In the genomic region with DNA sequence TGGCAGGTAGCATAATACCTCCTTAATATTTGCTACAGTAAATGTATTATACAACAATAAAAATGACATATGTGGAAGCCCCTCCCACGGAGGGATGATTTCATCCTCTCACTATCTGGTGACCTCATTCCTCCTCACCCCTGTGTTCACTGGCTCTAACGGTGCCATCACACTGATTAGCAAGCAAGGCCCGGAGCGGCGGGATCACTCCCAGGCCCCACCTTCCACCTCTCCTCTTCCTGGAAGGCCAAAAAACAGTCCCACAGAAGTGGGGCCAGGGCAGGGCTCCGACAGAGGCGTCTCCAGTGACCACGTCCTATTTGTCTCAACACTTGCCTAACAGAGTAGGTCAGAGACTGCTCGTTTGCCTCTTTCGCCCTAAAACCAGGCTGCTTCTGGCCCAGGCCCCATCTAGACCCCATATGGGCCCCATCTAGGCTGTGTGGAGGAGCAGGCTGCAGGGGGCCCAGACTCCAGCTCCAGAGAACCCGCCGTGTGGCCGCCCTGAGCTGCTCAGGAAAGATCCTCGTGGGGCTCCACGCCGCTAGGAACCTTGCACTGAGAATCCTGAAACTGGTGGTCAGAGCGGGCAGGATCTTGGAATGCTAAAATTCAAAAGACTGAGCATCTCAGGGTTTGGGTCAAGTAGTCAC, we compare ENCODE assay signal across 1 cellular context.
TF ChIP-seq lines count a peak whose summit lies in the region.

No MANE protein-coding gene starts in this region.

TF ChIP-seq in K562, 482 proteins besides CTCF, POLR2A, EP300 and RAD21 (continued from another document and continues in another):
- TF ChIP-seq, protein P1, sequence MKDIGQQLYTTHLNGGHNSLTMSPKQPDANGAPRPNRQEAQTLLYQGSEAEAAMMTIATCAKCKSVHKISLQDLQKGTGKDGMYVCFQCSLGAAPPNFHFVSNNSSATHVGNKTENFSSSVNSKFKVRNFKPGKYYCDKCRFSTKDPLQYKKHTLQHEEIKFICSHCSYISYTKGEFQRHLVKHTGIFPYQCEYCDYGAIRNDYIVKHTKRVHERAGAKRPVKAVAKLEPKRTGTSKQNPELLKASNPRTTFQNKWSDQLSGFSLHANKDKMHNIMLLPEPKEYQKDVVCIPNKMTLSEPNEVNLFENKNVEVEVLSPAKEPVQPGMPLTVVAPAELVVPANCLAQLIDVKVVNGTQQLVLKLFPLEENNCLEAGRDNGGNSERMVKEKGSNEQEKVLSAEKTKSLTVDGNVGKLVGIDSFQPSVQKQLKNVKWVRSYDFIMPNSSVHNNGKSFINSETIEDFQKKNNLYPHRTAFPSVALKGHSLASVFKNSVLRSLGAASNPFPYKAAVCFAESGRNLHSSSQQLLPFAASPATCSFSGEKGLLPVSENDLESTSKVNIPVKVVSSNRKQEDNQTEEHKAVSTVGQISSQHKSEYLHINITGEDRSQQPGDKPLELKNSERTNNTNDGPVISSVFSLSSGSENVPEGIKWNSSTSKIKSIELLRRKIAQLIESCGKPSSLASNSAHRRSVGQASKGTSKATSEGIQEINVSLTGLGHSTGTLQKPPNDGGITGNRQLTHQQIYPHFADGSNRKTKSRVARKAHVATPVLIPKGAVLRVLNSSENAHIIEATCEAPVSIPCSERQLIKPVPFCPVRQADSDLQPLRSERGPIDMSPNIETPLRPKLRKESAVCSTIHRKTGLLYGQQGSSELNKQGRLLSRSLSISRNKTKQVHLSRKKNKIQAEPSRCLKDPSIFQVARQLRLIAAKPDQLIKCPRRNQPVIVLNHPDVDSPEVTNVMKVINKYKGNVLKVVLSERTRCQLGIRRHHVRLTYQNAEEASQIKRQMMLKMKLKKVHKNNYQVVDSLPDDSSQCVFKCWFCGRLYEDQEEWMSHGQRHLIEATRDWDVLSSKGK (CRISPR knock-in tag; IDR thresholded peaks at IDR 0.05): no peak
- TF ChIP-seq, protein P2, sequence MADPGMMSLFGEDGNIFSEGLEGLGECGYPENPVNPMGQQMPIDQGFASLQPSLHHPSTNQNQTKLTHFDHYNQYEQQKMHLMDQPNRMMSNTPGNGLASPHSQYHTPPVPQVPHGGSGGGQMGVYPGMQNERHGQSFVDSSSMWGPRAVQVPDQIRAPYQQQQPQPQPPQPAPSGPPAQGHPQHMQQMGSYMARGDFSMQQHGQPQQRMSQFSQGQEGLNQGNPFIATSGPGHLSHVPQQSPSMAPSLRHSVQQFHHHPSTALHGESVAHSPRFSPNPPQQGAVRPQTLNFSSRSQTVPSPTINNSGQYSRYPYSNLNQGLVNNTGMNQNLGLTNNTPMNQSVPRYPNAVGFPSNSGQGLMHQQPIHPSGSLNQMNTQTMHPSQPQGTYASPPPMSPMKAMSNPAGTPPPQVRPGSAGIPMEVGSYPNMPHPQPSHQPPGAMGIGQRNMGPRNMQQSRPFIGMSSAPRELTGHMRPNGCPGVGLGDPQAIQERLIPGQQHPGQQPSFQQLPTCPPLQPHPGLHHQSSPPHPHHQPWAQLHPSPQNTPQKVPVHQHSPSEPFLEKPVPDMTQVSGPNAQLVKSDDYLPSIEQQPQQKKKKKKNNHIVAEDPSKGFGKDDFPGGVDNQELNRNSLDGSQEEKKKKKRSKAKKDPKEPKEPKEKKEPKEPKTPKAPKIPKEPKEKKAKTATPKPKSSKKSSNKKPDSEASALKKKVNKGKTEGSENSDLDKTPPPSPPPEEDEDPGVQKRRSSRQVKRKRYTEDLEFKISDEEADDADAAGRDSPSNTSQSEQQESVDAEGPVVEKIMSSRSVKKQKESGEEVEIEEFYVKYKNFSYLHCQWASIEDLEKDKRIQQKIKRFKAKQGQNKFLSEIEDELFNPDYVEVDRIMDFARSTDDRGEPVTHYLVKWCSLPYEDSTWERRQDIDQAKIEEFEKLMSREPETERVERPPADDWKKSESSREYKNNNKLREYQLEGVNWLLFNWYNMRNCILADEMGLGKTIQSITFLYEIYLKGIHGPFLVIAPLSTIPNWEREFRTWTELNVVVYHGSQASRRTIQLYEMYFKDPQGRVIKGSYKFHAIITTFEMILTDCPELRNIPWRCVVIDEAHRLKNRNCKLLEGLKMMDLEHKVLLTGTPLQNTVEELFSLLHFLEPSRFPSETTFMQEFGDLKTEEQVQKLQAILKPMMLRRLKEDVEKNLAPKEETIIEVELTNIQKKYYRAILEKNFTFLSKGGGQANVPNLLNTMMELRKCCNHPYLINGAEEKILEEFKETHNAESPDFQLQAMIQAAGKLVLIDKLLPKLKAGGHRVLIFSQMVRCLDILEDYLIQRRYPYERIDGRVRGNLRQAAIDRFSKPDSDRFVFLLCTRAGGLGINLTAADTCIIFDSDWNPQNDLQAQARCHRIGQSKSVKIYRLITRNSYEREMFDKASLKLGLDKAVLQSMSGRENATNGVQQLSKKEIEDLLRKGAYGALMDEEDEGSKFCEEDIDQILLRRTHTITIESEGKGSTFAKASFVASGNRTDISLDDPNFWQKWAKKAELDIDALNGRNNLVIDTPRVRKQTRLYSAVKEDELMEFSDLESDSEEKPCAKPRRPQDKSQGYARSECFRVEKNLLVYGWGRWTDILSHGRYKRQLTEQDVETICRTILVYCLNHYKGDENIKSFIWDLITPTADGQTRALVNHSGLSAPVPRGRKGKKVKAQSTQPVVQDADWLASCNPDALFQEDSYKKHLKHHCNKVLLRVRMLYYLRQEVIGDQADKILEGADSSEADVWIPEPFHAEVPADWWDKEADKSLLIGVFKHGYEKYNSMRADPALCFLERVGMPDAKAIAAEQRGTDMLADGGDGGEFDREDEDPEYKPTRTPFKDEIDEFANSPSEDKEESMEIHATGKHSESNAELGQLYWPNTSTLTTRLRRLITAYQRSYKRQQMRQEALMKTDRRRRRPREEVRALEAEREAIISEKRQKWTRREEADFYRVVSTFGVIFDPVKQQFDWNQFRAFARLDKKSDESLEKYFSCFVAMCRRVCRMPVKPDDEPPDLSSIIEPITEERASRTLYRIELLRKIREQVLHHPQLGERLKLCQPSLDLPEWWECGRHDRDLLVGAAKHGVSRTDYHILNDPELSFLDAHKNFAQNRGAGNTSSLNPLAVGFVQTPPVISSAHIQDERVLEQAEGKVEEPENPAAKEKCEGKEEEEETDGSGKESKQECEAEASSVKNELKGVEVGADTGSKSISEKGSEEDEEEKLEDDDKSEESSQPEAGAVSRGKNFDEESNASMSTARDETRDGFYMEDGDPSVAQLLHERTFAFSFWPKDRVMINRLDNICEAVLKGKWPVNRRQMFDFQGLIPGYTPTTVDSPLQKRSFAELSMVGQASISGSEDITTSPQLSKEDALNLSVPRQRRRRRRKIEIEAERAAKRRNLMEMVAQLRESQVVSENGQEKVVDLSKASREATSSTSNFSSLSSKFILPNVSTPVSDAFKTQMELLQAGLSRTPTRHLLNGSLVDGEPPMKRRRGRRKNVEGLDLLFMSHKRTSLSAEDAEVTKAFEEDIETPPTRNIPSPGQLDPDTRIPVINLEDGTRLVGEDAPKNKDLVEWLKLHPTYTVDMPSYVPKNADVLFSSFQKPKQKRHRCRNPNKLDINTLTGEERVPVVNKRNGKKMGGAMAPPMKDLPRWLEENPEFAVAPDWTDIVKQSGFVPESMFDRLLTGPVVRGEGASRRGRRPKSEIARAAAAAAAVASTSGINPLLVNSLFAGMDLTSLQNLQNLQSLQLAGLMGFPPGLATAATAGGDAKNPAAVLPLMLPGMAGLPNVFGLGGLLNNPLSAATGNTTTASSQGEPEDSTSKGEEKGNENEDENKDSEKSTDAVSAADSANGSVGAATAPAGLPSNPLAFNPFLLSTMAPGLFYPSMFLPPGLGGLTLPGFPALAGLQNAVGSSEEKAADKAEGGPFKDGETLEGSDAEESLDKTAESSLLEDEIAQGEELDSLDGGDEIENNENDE (IDR thresholded peaks at IDR 0.05; ENCODE audit: low read depth, low read length): no peak
- TF ChIP-seq ZNF174 (CRISPR knock-in tag; IDR thresholded peaks at IDR 0.05): no peak
- no peak for TF ChIP-seq ZNF282 (CRISPR knock-in tag; IDR thresholded peaks at IDR 0.05)
- TF ChIP-seq RBM25 (IDR thresholded peaks at IDR 0.05; ENCODE audit: low read depth, low read length, severe bottlenecking): no peak
- no peak for TF ChIP-seq JUNB (CRISPR knock-in tag; conservative IDR thresholded peaks at IDR 0.05)
- TF ChIP-seq ETV1 (tag; conservative IDR thresholded peaks at IDR 0.05; ENCODE audit: low read depth): no peak
- no peak for TF ChIP-seq SPI1 (IDR thresholded peaks at IDR 0.05; ENCODE audit: borderline replicate concordance, low read depth, low read length)
- no peak for TF ChIP-seq SRSF1 (IDR thresholded peaks at IDR 0.05; ENCODE audit: low read depth, low read length)
- no peak for TF ChIP-seq RBM34 (IDR thresholded peaks at IDR 0.05; ENCODE audit: borderline replicate concordance, insufficient read depth, low read length)
- TF ChIP-seq, protein P3, sequence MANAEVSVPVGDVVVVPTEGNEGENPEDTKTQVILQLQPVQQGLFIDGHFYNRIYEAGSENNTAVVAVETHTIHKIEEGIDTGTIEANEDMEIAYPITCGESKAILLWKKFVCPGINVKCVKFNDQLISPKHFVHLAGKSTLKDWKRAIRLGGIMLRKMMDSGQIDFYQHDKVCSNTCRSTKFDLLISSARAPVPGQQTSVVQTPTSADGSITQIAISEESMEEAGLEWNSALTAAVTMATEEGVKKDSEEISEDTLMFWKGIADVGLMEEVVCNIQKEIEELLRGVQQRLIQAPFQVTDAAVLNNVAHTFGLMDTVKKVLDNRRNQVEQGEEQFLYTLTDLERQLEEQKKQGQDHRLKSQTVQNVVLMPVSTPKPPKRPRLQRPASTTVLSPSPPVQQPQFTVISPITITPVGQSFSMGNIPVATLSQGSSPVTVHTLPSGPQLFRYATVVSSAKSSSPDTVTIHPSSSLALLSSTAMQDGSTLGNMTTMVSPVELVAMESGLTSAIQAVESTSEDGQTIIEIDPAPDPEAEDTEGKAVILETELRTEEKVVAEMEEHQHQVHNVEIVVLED (CRISPR knock-in tag; IDR thresholded peaks at IDR 0.05): no peak
- peak in 1 of 2 experiments; percentile 90; a peak in 2 of 4 replicates for TF ChIP-seq RCOR1 (IDR thresholded peaks at IDR 0.05; ENCODE audit: borderline replicate concordance in 1 of 2, low read depth in 2 of 2, low read length in 2 of 2)
- peak; percentile 53; the same call in 1 of the 2 replicates for TF ChIP-seq KLF6 (CRISPR knock-in tag; IDR thresholded peaks at IDR 0.05; ENCODE audit: borderline replicate concordance)
- no peak for TF ChIP-seq ARNT (IDR thresholded peaks at IDR 0.05)
- TF ChIP-seq ZSCAN32 (CRISPR knock-in tag; IDR thresholded peaks at IDR 0.05): 0 out of 2 replicates have a peak, but pooled peaks have one; percentile 21
- TF ChIP-seq ZNF780A (CRISPR knock-in tag; IDR thresholded peaks at IDR 0.05): no peak
- no peak for TF ChIP-seq TRIM28 (IDR thresholded peaks at IDR 0.05)
- TF ChIP-seq RBM15 (IDR thresholded peaks at IDR 0.05; ENCODE audit: insufficient read depth, low read length): no peak
- no peak for TF ChIP-seq ZNF778 (CRISPR knock-in tag; IDR thresholded peaks at IDR 0.05)
- 0 out of 2 replicates have a peak, but pooled peaks have one; percentile 71 for TF ChIP-seq ZC3H11A (IDR thresholded peaks at IDR 0.05; ENCODE audit: low read depth, low read length)
- TF ChIP-seq, protein P4, sequence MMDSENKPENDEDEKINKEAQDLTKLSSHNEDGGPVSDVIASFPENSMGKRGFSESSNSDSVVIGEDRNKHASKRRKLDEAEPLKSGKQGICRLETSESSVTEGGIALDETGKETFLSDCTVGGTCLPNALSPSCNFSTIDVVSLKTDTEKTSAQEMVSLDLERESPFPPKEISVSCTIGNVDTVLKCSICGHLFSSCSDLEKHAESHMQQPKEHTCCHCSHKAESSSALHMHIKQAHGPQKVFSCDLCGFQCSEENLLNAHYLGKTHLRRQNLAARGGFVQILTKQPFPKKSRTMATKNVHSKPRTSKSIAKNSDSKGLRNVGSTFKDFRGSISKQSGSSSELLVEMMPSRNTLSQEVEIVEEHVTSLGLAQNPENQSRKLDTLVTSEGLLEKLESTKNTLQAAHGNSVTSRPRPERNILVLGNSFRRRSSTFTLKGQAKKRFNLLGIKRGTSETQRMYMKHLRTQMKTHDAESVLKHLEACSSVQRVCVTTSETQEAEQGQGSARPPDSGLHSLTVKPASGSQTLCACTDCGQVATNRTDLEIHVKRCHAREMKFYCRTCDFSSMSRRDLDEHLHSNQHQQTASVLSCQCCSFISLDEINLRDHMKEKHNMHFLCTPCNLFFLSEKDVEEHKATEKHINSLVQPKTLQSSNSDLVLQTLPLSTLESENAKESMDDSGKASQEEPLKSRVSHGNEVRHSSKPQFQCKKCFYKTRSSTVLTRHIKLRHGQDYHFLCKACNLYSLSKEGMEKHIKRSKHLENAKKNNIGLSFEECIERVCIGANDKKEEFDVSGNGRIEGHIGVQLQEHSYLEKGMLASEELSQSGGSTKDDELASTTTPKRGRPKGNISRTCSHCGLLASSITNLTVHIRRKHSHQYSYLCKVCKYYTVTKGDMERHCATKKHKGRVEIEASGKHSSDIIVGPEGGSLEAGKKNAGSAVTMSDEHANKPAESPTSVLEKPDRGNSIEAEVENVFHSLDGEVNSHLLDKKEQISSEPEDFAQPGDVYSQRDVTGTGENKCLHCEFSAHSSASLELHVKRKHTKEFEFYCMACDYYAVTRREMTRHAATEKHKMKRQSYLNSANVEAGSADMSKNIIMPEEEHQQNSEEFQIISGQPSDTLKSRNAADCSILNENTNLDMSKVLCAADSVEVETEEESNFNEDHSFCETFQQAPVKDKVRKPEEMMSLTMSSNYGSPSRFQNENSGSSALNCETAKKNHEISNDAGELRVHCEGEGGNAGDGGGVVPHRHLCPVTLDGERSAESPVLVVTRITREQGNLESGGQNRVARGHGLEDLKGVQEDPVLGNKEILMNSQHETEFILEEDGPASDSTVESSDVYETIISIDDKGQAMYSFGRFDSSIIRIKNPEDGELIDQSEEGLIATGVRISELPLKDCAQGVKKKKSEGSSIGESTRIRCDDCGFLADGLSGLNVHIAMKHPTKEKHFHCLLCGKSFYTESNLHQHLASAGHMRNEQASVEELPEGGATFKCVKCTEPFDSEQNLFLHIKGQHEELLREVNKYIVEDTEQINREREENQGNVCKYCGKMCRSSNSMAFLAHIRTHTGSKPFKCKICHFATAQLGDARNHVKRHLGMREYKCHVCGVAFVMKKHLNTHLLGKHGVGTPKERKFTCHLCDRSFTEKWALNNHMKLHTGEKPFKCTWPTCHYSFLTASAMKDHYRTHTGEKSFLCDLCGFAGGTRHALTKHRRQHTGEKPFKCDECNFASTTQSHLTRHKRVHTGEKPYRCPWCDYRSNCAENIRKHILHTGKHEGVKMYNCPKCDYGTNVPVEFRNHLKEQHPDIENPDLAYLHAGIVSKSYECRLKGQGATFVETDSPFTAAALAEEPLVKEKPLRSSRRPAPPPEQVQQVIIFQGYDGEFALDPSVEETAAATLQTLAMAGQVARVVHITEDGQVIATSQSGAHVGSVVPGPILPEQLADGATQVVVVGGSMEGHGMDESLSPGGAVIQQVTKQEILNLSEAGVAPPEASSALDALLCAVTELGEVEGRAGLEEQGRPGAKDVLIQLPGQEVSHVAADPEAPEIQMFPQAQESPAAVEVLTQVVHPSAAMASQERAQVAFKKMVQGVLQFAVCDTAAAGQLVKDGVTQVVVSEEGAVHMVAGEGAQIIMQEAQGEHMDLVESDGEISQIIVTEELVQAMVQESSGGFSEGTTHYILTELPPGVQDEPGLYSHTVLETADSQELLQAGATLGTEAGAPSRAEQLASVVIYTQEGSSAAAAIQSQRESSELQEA (IDR thresholded peaks at IDR 0.05; ENCODE audit: low read depth): no peak
- TF ChIP-seq CREB1 (IDR thresholded peaks at IDR 0.05): peak; percentile 93
- TF ChIP-seq CREB1 (CRISPR knock-in tag; IDR thresholded peaks at IDR 0.05): peak; percentile 66; the same call in 1 of the 2 replicates
- TF ChIP-seq CCNT2 (IDR thresholded peaks at IDR 0.05; ENCODE audit: borderline replicate concordance, extremely low read depth, insufficient read length, low read depth, low read length): no peak
- TF ChIP-seq CBX5 (IDR thresholded peaks at IDR 0.05; ENCODE audit: borderline replicate concordance, low read depth): no peak
- TF ChIP-seq STAT5B (CRISPR knock-in tag; IDR thresholded peaks at IDR 0.05): no peak
- TF ChIP-seq SLC30A9 (CRISPR knock-in tag; IDR thresholded peaks at IDR 0.05): no peak
- no peak for TF ChIP-seq GATA2 (CRISPR knock-in tag; IDR thresholded peaks at IDR 0.05)
- TF ChIP-seq TAL1 (IDR thresholded peaks at IDR 0.05): no peak
- TF ChIP-seq ZFPM2 (CRISPR knock-in tag; IDR thresholded peaks at IDR 0.05): no peak
- TF ChIP-seq HSF4 (CRISPR knock-in tag; IDR thresholded peaks at IDR 0.05; ENCODE audit: borderline replicate concordance): peak; percentile 19; the same call in 1 of the 2 replicates
